8 cellular contexts compared by ENCODE assay signal in the genomic region with DNA sequence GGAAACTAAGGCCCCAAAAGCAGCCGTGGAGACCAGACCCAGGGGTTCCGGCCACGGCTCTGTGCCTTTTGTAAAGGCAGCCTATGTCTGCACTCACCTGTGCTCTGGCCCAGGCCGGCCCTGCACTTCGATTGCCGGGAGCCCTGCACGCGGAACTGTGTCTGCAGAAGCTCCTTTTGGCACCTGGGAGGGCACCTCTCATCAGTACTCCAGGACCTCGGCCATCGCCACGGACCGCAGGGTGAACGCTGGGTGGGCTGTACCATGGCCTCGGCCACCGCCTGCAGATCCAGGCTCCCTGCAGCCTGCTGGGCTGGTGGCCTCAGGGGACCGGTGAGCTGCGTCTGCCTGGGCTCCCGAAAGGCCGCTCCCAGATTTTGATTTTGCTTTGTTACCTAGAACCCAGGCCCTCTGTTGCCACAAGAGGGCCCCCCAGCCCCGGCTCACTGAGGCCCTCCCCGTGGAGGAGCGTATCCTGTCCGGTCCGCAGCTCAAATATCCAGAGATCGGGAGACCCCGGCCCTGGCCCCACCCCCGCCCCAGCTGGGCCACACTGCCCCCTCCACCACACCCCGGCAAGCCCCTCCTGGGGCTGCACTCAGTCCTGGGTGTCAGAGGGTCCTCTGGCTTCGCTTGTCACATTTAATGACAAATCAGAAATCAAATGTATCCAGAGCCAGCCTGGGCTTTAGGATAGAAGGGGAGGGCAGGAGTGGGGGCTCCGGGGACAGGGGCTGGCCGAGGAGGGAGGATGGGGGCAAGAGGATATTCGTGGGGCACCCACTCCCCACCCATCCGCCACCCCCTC.
DNase-seq lines count a peak whose midpoint lies in the region; ATAC-seq and TF ChIP-seq lines count a peak whose summit lies in the region.

No MANE protein-coding gene starts in this region.

- H2BK5ac ChIP-seq in mesendoderm (ENCODE audit: low read length): no peak overlapping the region

- H3K4me2 ChIP-seq in mesendoderm (ENCODE audit: low read length): no peak overlapping the region

- no peaks in the 10 kb centered on the region for H3K79me2 ChIP-seq in mesendoderm (ENCODE audit: control insufficient read depth, insufficient read depth, low read length)

- H3K9ac ChIP-seq in mesendoderm (ENCODE audit: low read length): peak overlapping the region; percentile 58

- H3K36me3 ChIP-seq in A673 (ENCODE audit: insufficient read depth, low read length, poor library complexity, severe bottlenecking) (no peaks in the 10 kb centered on the region), mesendoderm (ENCODE audit: control insufficient read depth, insufficient read depth, low read length) (no peaks in the 10 kb centered on the region)

- H3K27me3 ChIP-seq in A673 (replicated peaks; ENCODE audit: insufficient read depth, low read depth, low read length, poor library complexity): no peaks in the 10 kb centered on the region
- H3K27me3 ChIP-seq in mesendoderm (ENCODE audit: insufficient read depth, low read length, poor library complexity): no peaks in the 10 kb centered on the region

- H3K4me1 ChIP-seq in A673 (ENCODE audit: insufficient read depth, low read length, poor library complexity, severe bottlenecking) (no peaks in the 10 kb centered on the region), mesendoderm (ENCODE audit: control insufficient read depth, low read depth, low read length) (no peaks in the 10 kb centered on the region)

- H4K8ac ChIP-seq in mesendoderm (ENCODE audit: low read depth, low read length): no peak overlapping the region

- POLR2A ChIA-PET in A673 (lab: Charles Lee; ENCODE audit: low non-redundant PET): interaction anchor here (0.7 kb wide), 2 partner anchors 169 to 262 kb away, joined by 13 read pairs; no protein-coding TSS in a partner anchor

- no peak overlapping the region for H4K5ac ChIP-seq in mesendoderm (ENCODE audit: low read length)

- CTCF ChIA-PET in A673 (lab: Charles Lee): interaction anchor here (0.5 to 1.9 kb wide), 13 partner anchors 10 to 981 kb away, joined by 3 to 18 read pairs (median 4); partner anchors contain the start of gene NDUFV3

- H2BK120ac ChIP-seq in mesendoderm (ENCODE audit: low read depth, low read length): peak overlapping the region; percentile 52

- intact Hi-C loops in A673 (cut with micrococcal nuclease; ENCODE audit: unreplicated experiment): loop anchor here (5.0 to 10.0 kb wide), 3 partner anchors 58 to 1052 kb away; no protein-coding TSS in a partner anchor

- peak; percentile 80 for DNase-seq in A673 (ENCODE audit: low spot score)
- DNase-seq in GM19238 (ENCODE audit: insufficient read length, low spot score): peak; percentile 91
- peak; percentile 59 to 81 for DNase-seq in NCI-H524 (lab: John Stamatoyannopoulos, UW)
- peak; percentile 44 to 62 for DNase-seq in activated CD4-positive, alpha-beta T cell treated with anti-CD3 and anti-CD28 coated beads, Interleukin-2, amount 50 U/mL, for 24 hours (ENCODE audit: low read depth in 1 of 2, low spot score in 1 of 2)
- DNase-seq in effector CD4-positive, alpha-beta T cell: peak; percentile 39
- peak; percentile 83 for DNase-seq in mesendoderm
- DNase-seq in stimulated activated CD8-positive, alpha-beta memory T cell treated with anti-CD3 and anti-CD28 coated beads, Interleukin-15, amount 100 ng/mL, for 1 hour (ENCODE audit: low read depth): peak; percentile 39

- H3K56ac ChIP-seq in mesendoderm (ENCODE audit: low read length): peak overlapping the region; percentile 90

- no peaks in the 10 kb centered on the region for H3K79me1 ChIP-seq in mesendoderm (ENCODE audit: low read length)

- no peak for ATAC-seq in HG03520 (IDR thresholded peaks at IDR 0.05; ENCODE audit: unreplicated experiment)

- H3K27ac ChIP-seq in A673 (ENCODE audit: low read depth, low read length, poor library complexity, severe bottlenecking) (no peak overlapping the region), mesendoderm (ENCODE audit: low read depth, low read length) (no peak overlapping the region)

- peak overlapping the region; percentile 19 for H3K4me3 ChIP-seq in A673 (ENCODE audit: low read depth, low read length, poor library complexity, severe bottlenecking)
- H3K4me3 ChIP-seq in mesendoderm (ENCODE audit: low read length): no peak overlapping the region

- H3K18ac ChIP-seq in mesendoderm (ENCODE audit: low read length): peak overlapping the region; percentile 32

- no peak overlapping the region for H2AK5ac ChIP-seq in mesendoderm (ENCODE audit: low read length)

- BruUV-seq in A673 (replicated peaks; lab: Mats Ljungman, UMichigan): no TSS peak

- H3K9me3 ChIP-seq in A673 (ENCODE audit: low read depth, low read length, poor library complexity, severe bottlenecking): no peaks in the 10 kb centered on the region

- no peak overlapping the region for H3K4ac ChIP-seq in mesendoderm (ENCODE audit: low read depth, low read length)

- no peak overlapping the region for H2BK15ac ChIP-seq in mesendoderm (replicated peaks; ENCODE audit: low read depth)

- no CpG with 5 or more reads among the region's 33 CpGs for WGBS in mesendoderm (ENCODE audit: extremely low coverage, insufficient coverage, low lambda C conversion rate)

- H3K23ac ChIP-seq in mesendoderm (ENCODE audit: low read length): no peak overlapping the region

- TF ChIP-seq CTCF in A673 (conservative IDR thresholded peaks at IDR 0.05; ENCODE audit: low read depth, low read length): peak; percentile 83

Comparison
In these comparisons a context has a peak if more than half of its experiments do, and no peak if none do; other contexts are left out.
1. DNase-seq: peak in every context shown above with its lines; median percentile 91 in GM19238; 83 in mesendoderm; 80 in A673; 70 in NCI-H524; 53 in activated CD4-positive, alpha-beta T cell treated with anti-CD3 and anti-CD28 coated beads, Interleukin-2, amount 50 U/mL, for 24 hours; 39 in effector CD4-positive, alpha-beta T cell; 39 in stimulated activated CD8-positive, alpha-beta memory T cell treated with anti-CD3 and anti-CD28 coated beads, Interleukin-15, amount 100 ng/mL, for 1 hour.